8 cellular contexts compared by ENCODE assay signal in the genomic region with DNA sequence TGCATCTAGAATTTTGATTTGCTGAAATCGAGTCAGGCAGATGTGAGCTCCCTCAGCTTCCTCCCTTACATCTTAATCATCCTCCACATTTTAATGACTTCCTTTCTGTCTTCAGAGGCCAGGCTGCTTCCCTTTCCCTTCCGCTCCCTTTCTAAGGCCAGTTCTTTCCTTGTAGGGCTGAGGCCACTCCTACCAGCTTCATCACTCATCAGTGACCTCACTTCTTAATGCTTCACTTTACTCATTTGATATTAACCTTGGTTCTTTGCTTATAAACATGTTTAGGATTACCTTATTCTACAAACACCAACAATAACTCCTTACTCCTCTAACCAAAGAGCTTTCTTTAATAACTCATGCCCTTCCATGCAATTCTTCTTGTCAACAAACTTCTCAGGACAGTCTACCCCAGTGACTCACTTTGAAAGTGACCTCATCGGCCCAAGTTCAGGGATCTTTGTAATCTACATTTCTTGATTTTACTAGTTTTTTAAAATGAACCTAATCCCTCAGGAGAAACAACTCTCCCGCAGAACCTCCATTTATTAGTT. TPM values are rescaled to one million over a fixed set of nuclear protein-coding genes. Genes with fewer than 3 reads are reported as not detected.
DNase-seq lines count a peak whose midpoint lies in the region; ATAC-seq and TF ChIP-seq lines count a peak whose summit lies in the region.

No MANE protein-coding gene starts in this region.

- H4K20me1 ChIP-seq in neural progenitor cell (ENCODE audit: low read depth): no peaks in the 10 kb centered on the region

- no peak overlapping the region for H2AFZ ChIP-seq in neural progenitor cell (replicated peaks)

- no peak overlapping the region for H3K9ac ChIP-seq in neural progenitor cell
- no peak overlapping the region for H3K9ac ChIP-seq in endodermal cell (ENCODE audit: extremely low read depth, low read length, poor library complexity, severe bottlenecking)

- no peaks in the 10 kb centered on the region for H3K79me2 ChIP-seq in neural progenitor cell (ENCODE audit: low read depth)

- H3K4me1 ChIP-seq in right cardiac atrium (ENCODE audit: control insufficient read depth, insufficient read depth, low read length) (no peaks in the 10 kb centered on the region), esophagus muscularis mucosa (no peaks in the 10 kb centered on the region), upper lobe of left lung (peaks cover 8 to 19% (median 17%) of the 10 kb centered on the region in 4 donors), neural progenitor cell (no peaks in the 10 kb centered on the region), endodermal cell (ENCODE audit: control insufficient read depth, insufficient read depth, low read length) (peaks cover 3% of the 10 kb centered on the region)

- H3K9me3 Mint-ChIP-seq in neural progenitor cell (no peaks in the 10 kb centered on the region), endodermal cell (no peaks in the 10 kb centered on the region)

- H3K27me3 ChIP-seq in right cardiac atrium (ENCODE audit: control insufficient read depth, insufficient read depth) (no peaks in the 10 kb centered on the region), esophagus muscularis mucosa (no peaks in the 10 kb centered on the region), upper lobe of left lung (no peaks in the 10 kb centered on the region), neural progenitor cell (no peaks in the 10 kb centered on the region), endodermal cell (ENCODE audit: control insufficient read depth, insufficient read depth, low read length, poor library complexity, severe bottlenecking) (no peaks in the 10 kb centered on the region)

- H3K27ac ChIP-seq in right cardiac atrium (ENCODE audit: low read length) (no peak overlapping the region), esophagus muscularis mucosa (replicated peaks in 1 of 4) (peak overlapping the region in 1 of 4 donors; percentile 11), upper lobe of left lung (peak overlapping the region; percentile 1 to 57 (median 34)), neural progenitor cell (no peak overlapping the region), endodermal cell (ENCODE audit: low read depth, low read length) (no peak overlapping the region)

- peak; percentile 44 for ATAC-seq in left ventricle myocardium superior
- no peak for ATAC-seq in right cardiac atrium
- ATAC-seq in upper lobe of left lung (ENCODE audit: low FRiP score in 2 of 2): peak in 1 of 2 donors; percentile 63
- ATAC-seq in GM18873 (IDR thresholded peaks at IDR 0.05; ENCODE audit: low FRiP score, unreplicated experiment): no peak

- TF ChIP-seq EP300 in esophagus muscularis mucosa (IDR thresholded peaks at IDR 0.05) (no peak), upper lobe of left lung (IDR thresholded peaks at IDR 0.05) (no peak)

- intact Hi-C loops in left ventricle myocardium superior (cut with micrococcal nuclease) (no loop called here), right cardiac atrium (cut with DNase I) (loop anchor here (10.0 kb wide), 1 partner anchor 453 kb away; the partner anchor contains the start of gene POLQ (in 4 of the 4)), esophagus muscularis mucosa (cut with DNase I) (no loop called here)

- H3K4me3 ChIP-seq in right cardiac atrium (ENCODE audit: low read length): no peak overlapping the region
- H3K4me3 ChIP-seq in esophagus muscularis mucosa: no peak overlapping the region
- H3K4me3 ChIP-seq in upper lobe of left lung: no peak overlapping the region
- H3K4me3 ChIP-seq in neural progenitor cell: no peak overlapping the region
- H3K4me3 ChIP-seq in endodermal cell (ENCODE audit: low read length): no peak overlapping the region

- no peak overlapping the region for H3K27ac Mint-ChIP-seq in neural progenitor cell
- no peak overlapping the region for H3K27ac Mint-ChIP-seq in endodermal cell

- H3K27me3 Mint-ChIP-seq in neural progenitor cell (ENCODE audit: insufficient read depth, low read depth) (no peaks in the 10 kb centered on the region), endodermal cell (ENCODE audit: insufficient read depth) (no peaks in the 10 kb centered on the region)

- H3K9me3 ChIP-seq in right cardiac atrium (ENCODE audit: control insufficient read depth, low read length): no peaks in the 10 kb centered on the region
- no peaks in the 10 kb centered on the region for H3K9me3 ChIP-seq in esophagus muscularis mucosa
- no peaks in the 10 kb centered on the region for H3K9me3 ChIP-seq in upper lobe of left lung
- no peaks in the 10 kb centered on the region for H3K9me3 ChIP-seq in neural progenitor cell (ENCODE audit: low read depth)
- no peaks in the 10 kb centered on the region for H3K9me3 ChIP-seq in endodermal cell (ENCODE audit: control insufficient read depth, low read length)

- WGBS in right cardiac atrium: 54% methylated on average over 4 of the region's 4 CpGs
- 66% methylated on average over 4 of the region's 4 CpGs for WGBS in esophagus muscularis mucosa
- WGBS in upper lobe of left lung, 2 donors: 58 to 62% methylated on average over 4 of the region's 4 CpGs
- WGBS in endodermal cell (ENCODE audit: insufficient coverage in 1 of 2, insufficient read length in 1 of 2), 2 experiments: 85 to 86% methylated on average over 2 to 4 of the region's 4 CpGs

- TF ChIP-seq CTCF in esophagus muscularis mucosa (IDR thresholded peaks at IDR 0.05): no peak
- no peak for TF ChIP-seq CTCF in upper lobe of left lung (IDR thresholded peaks at IDR 0.05)
- TF ChIP-seq CTCF in neural progenitor cell (IDR thresholded peaks at IDR 0.05): no peak
- no peak for TF ChIP-seq CTCF in endodermal cell (conservative IDR thresholded peaks at IDR 0.05)

- H3K36me3 Mint-ChIP-seq in neural progenitor cell: no peaks in the 10 kb centered on the region
- no peaks in the 10 kb centered on the region for H3K36me3 Mint-ChIP-seq in endodermal cell (ENCODE audit: low read depth)

- no peak for TF ChIP-seq POLR2A in esophagus muscularis mucosa (IDR thresholded peaks at IDR 0.05; ENCODE audit: low read depth)
- no peak for TF ChIP-seq POLR2A in upper lobe of left lung (IDR thresholded peaks at IDR 0.05)

- H3F3A ChIP-seq in neural progenitor cell (ENCODE audit: low read depth): no peaks in the 10 kb centered on the region

- H3K4me2 ChIP-seq in neural progenitor cell: no peak overlapping the region

- no peak overlapping the region for H3K4me3 Mint-ChIP-seq in neural progenitor cell
- H3K4me3 Mint-ChIP-seq in endodermal cell: no peak overlapping the region

- DNase-seq in left ventricle myocardium superior (no peak), right cardiac atrium (no peak), NOMO-1 treated with dmso at 0.1 percent for 144 hours (lab: John Stamatoyannopoulos, UW; ENCODE audit: unreplicated experiment) (peak; percentile 87), esophagus muscularis mucosa (ENCODE audit: extremely low spot score) (peak; percentile 50), upper lobe of left lung (no peak), neural progenitor cell (ENCODE audit: low spot score) (no peak), endodermal cell (no peak)

- H3K36me3 ChIP-seq in esophagus muscularis mucosa (no peaks in the 10 kb centered on the region), upper lobe of left lung (no peaks in the 10 kb centered on the region), neural progenitor cell (no peaks in the 10 kb centered on the region), endodermal cell (ENCODE audit: control insufficient read depth, insufficient read depth, low read length) (no peaks in the 10 kb centered on the region)

- H3K4me1 Mint-ChIP-seq in neural progenitor cell (no peaks in the 10 kb centered on the region), endodermal cell (peaks cover 41% of the 10 kb centered on the region)

RNA-seq across cellular contexts. Expression of gene ILDR1, which starts 23.9 kb away (rescaled TPM):
- total RNA-seq in left ventricle myocardium superior (0.20 TPM), right cardiac atrium (not detected), esophagus muscularis mucosa (under 1 TPM in 1 of 4 donors, not detected in 3; 0.63 TPM), upper lobe of left lung (1 to 10 TPM; 1.0 to 7.8 (median 6.4) TPM), neural progenitor cell (ENCODE audit: low replicate concordance) (0.07 and 0.22 TPM in 2 replicates), endodermal cell (1 to 10 TPM; 2.0 to 3.6 TPM)
- not detected for polyA plus RNA-seq in right cardiac atrium
- polyA plus RNA-seq in endodermal cell (2013, experiment 1 of 2): 0.14 TPM
- not detected for polyA plus RNA-seq in endodermal cell (2013, experiment 2 of 2)

RNA-seq across cellular contexts. Expression of gene CD86, which starts 57.1 kb away (rescaled TPM):
- total RNA-seq in left ventricle myocardium superior: 4.4 TPM
- total RNA-seq in right cardiac atrium: 1 to 10 TPM; 3.1 to 5.4 (median 5.1) TPM
- 0.91 TPM for polyA plus RNA-seq in right cardiac atrium
- total RNA-seq in esophagus muscularis mucosa: 1 to 10 TPM; 1.8 to 7.5 (median 4.2) TPM
- 10 to 100 TPM in 5 of 6 donors, 1 to 10 TPM in 1; 4.2 to 27.8 (median 14.4) TPM for total RNA-seq in upper lobe of left lung
- total RNA-seq in neural progenitor cell (ENCODE audit: low replicate concordance): not detected in 2 replicates
- not detected for total RNA-seq in endodermal cell
- polyA plus RNA-seq in endodermal cell (2013, experiment 1 of 2): not detected
- not detected for polyA plus RNA-seq in endodermal cell (2013, experiment 2 of 2)

Comparison
In these comparisons a context has a peak if more than half of its experiments do, and no peak if none do; other contexts are left out.
1. intact Hi-C loops: an anchor here in right cardiac atrium (10.0 kb wide); none called in left ventricle myocardium superior and esophagus muscularis mucosa.
2. DNase-seq: peak in NOMO-1 treated with dmso at 0.1 percent for 144 hours (single experiment) and esophagus muscularis mucosa (single experiment); none in left ventricle myocardium superior (single experiment), right cardiac atrium (0 of 3), upper lobe of left lung (0 of 2), neural progenitor cell (single experiment) and endodermal cell (single experiment).
3. H3K27ac ChIP-seq: peak in upper lobe of left lung (4 of 4); none in right cardiac atrium (single experiment), neural progenitor cell (single experiment) and endodermal cell (single experiment).